In the genomic region with DNA sequence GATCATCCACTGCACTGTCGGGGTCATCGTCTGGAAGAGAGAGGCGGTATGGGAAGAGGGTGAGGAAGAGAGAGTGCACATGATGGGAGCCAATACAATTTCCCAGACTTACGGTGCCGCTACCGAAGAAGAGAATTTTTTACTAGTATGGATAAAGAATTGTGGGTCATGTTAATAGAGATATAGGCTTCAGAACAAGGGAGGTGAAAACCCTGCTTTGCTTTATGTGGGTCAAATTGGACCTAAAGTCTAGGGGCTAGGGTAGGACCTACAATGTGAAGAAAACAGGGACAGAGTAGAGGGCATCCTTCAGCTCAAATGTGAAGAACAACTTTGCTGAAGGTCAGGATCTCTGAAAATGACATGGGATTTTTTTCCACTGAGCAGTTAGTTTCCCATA, we compare ENCODE assay signal across 17 cellular contexts. TPM values are rescaled to one million over a fixed set of nuclear protein-coding genes. Genes with fewer than 3 reads are reported as not detected.
DNase-seq lines count a peak whose midpoint lies in the region; ATAC-seq, FAIRE-seq and TF ChIP-seq lines count a peak whose summit lies in the region.
"Had no signal": no experiment of that assay in that cellular context is flagged by ENCODE, and none has a peak within 500 bp of the region (broad histone marks: within the 10 kb centered on the region; RNA-seq: fewer than 3 reads in every experiment).

No MANE protein-coding gene starts in this region.

- POLR2A ChIA-PET in A549 (lab: Yijun Ruan, JAX) (no interaction called here), HEK293 (lab: Yijun Ruan, JAX) (no interaction called here)

- H3K27me3 ChIP-seq in neuronal stem cell (ENCODE audit: control insufficient read depth in 3 of 3, insufficient read depth in 3 of 3, low read depth in 1 of 3, low read length in 3 of 3): no peaks in the 10 kb centered on the region

- H3K23ac ChIP-seq in neuronal stem cell (ENCODE audit: low read depth, low read length, poor library complexity): no peak overlapping the region

- H3K27ac ChIP-seq in A549: no peak overlapping the region
- H3K27ac ChIP-seq in HEK293 (ENCODE audit: extremely low read depth, low read depth, low read length): no peak overlapping the region
- H3K27ac ChIP-seq in coronary artery: peak overlapping the region; percentile 66 to 76
- no peak overlapping the region for H3K27ac ChIP-seq in neuronal stem cell (replicated peaks; ENCODE audit: low read length)
- no peak overlapping the region for H3K27ac ChIP-seq in substantia nigra (ENCODE audit: low read depth, low read length, poor library complexity, severe bottlenecking)
- H3K27ac ChIP-seq: HL-60 had no signal

- 78% methylated on average over 6 of the region's 6 CpGs for WGBS in A549 (ENCODE audit: missing lambda C conversion rate)
- no CpG with 5 or more reads among the region's 6 CpGs for WGBS in neuronal stem cell (ENCODE audit: extremely low coverage in 2 of 2, insufficient read length in 2 of 2, insufficient replicate concordance in 1 of 2), 2 donors

- no peak overlapping the region for H2BK12ac ChIP-seq in neuronal stem cell (ENCODE audit: low read length)

- H3K9me3 ChIP-seq in A549: no peaks in the 10 kb centered on the region; the same call in 2 of the 3 replicates
- no peaks in the 10 kb centered on the region for H3K9me3 ChIP-seq in HEK293 (ENCODE audit: control insufficient read depth, insufficient read depth, low read depth, low read length)
- H3K9me3 ChIP-seq in neuronal stem cell (replicated peaks in 1 of 2; ENCODE audit: control insufficient read depth in 2 of 2, insufficient read depth in 1 of 2, low read depth in 1 of 2, low read length in 2 of 2): peaks cover 2 to 3% of the 10 kb centered on the region in 2 donors

- peak overlapping the region; percentile 44 for H3K18ac ChIP-seq in neuronal stem cell (ENCODE audit: low read length)

- no peak overlapping the region for H2BK120ac ChIP-seq in neuronal stem cell (ENCODE audit: low read depth, low read length)

- FAIRE-seq in A549 (lab: Jason Lieb, UNC): no peak
- FAIRE-seq: GM19239 had no signal

- no peak overlapping the region for H2BK5ac ChIP-seq in neuronal stem cell (ENCODE audit: low read length)

- no peaks in the 10 kb centered on the region for H3K4me1 ChIP-seq in A549
- no peaks in the 10 kb centered on the region for H3K4me1 ChIP-seq in HEK293 (ENCODE audit: control insufficient read depth, insufficient read depth, low read length)
- no peaks in the 10 kb centered on the region for H3K4me1 ChIP-seq in neuronal stem cell (ENCODE audit: control insufficient read depth in 2 of 2, insufficient read depth in 1 of 2, low read depth in 1 of 2, low read length in 2 of 2)

- TF ChIP-seq CTCF in A549 (IDR thresholded peaks at IDR 0.05) (no peak), HEK293 (tag by site-specific recombination; IDR thresholded peaks at IDR 0.05) (no peak), coronary artery (IDR thresholded peaks at IDR 0.05) (no peak)

- H3K36me3 ChIP-seq in HEK293 (ENCODE audit: control insufficient read depth in 2 of 2, insufficient read depth in 1 of 2, low read length in 2 of 2) (no peaks in the 10 kb centered on the region), neuronal stem cell (replicated peaks in 1 of 2; ENCODE audit: control insufficient read depth in 2 of 2, insufficient read depth in 2 of 2, low read length in 2 of 2) (peaks cover 0 to 27% of the 10 kb centered on the region in 2 donors)

- H3K4me3 ChIP-seq in A549 (no peak overlapping the region), HEK293 (ENCODE audit: low read depth, low read length) (no peak overlapping the region), coronary artery (no peak overlapping the region), neuronal stem cell (ENCODE audit: low read length in 2 of 2) (no peak overlapping the region)

- CTCF ChIA-PET in A549 (lab: Yijun Ruan, JAX) (interaction anchor here (1.3 kb wide), 1 partner anchor 54 kb away, joined by 3 read pairs; no protein-coding TSS in a partner anchor), HEK293 (lab: Yijun Ruan, JAX) (no interaction called here)

- H4K91ac ChIP-seq in neuronal stem cell (ENCODE audit: low read depth, low read length, poor library complexity): no peak overlapping the region

- H3K4ac ChIP-seq in neuronal stem cell (ENCODE audit: low read length): no peak overlapping the region

- H3K79me1 ChIP-seq in neuronal stem cell (ENCODE audit: low read depth, low read length): peaks cover 3% of the 10 kb centered on the region

- H4K8ac ChIP-seq in neuronal stem cell (ENCODE audit: low read depth, low read length): no peak overlapping the region

- no peak for ATAC-seq in A549
- ATAC-seq in HG02981 (IDR thresholded peaks at IDR 0.05; ENCODE audit: unreplicated experiment): no peak
- ATAC-seq: CD8-positive, alpha-beta T cell had no signal

- H2AK5ac ChIP-seq in neuronal stem cell (ENCODE audit: low read depth, low read length): peak overlapping the region; percentile 68

- DNase-seq in A549 (ENCODE audit: low read depth in 1 of 2, low spot score in 1 of 2) (no peak), coronary artery (ENCODE audit: low spot score) (no peak), neuronal stem cell (ENCODE audit: low spot score) (no peak), substantia nigra (lab: John Stamatoyannopoulos, UW) (no peak), mucosa of gallbladder (ENCODE audit: low spot score) (no peak)
- no peak for DNase-seq in stimulated activated CD4-positive, alpha-beta T cell treated with anti-CD3 and anti-CD28 coated beads, Interleukin-1b, Interleukin-23, amount 100 ng/mL, for 48 hours
- DNase-seq: CD8-positive, alpha-beta T cell; COR-L47; DMS53; GF-D8; GOT3; HCEC 1CT had no signal

- no peak overlapping the region for H2AFZ ChIP-seq in neuronal stem cell (ENCODE audit: low read length)

- TF ChIP-seq RAD21 in A549 (conservative IDR thresholded peaks at IDR 0.05 in 1 of 2, IDR thresholded peaks at IDR 0.05 in 1 of 2): no peak

- TF ChIP-seq POLR2A in A549 (IDR thresholded peaks at IDR 0.05; ENCODE audit: low read length): no peak

- H3K14ac ChIP-seq in neuronal stem cell (ENCODE audit: low read length): no peak overlapping the region

- no peak overlapping the region for H2BK15ac ChIP-seq in neuronal stem cell (ENCODE audit: low read length)

- no peak for TF ChIP-seq EP300 in A549 (IDR thresholded peaks at IDR 0.05)

- no peak overlapping the region for H3K4me2 ChIP-seq in A549
- no peak overlapping the region for H3K4me2 ChIP-seq in neuronal stem cell (ENCODE audit: insufficient read depth, low read length, poor library complexity, severe bottlenecking)

- peak overlapping the region; percentile 30 for H3K9ac ChIP-seq in neuronal stem cell (ENCODE audit: low read depth, low read length, poor library complexity)

TF ChIP-seq in A549, 52 proteins besides CTCF, POLR2A, EP300 and RAD21 (continues in another document):
- TF ChIP-seq KDM5A (IDR thresholded peaks at IDR 0.05) (no peak), NR3C1 (IDR thresholded peaks at IDR 0.05) (no peak), NFE2L2 (conservative IDR thresholded peaks at IDR 0.05; ENCODE audit: low read length) (no peak)

TF ChIP-seq in HEK293, 187 proteins besides CTCF, POLR2A, EP300 and RAD21:
- no peak for TF ChIP-seq SALL2 (tag by site-specific recombination; IDR thresholded peaks at IDR 0.05; ENCODE audit: borderline replicate concordance)
- TF ChIP-seq, protein P1, sequence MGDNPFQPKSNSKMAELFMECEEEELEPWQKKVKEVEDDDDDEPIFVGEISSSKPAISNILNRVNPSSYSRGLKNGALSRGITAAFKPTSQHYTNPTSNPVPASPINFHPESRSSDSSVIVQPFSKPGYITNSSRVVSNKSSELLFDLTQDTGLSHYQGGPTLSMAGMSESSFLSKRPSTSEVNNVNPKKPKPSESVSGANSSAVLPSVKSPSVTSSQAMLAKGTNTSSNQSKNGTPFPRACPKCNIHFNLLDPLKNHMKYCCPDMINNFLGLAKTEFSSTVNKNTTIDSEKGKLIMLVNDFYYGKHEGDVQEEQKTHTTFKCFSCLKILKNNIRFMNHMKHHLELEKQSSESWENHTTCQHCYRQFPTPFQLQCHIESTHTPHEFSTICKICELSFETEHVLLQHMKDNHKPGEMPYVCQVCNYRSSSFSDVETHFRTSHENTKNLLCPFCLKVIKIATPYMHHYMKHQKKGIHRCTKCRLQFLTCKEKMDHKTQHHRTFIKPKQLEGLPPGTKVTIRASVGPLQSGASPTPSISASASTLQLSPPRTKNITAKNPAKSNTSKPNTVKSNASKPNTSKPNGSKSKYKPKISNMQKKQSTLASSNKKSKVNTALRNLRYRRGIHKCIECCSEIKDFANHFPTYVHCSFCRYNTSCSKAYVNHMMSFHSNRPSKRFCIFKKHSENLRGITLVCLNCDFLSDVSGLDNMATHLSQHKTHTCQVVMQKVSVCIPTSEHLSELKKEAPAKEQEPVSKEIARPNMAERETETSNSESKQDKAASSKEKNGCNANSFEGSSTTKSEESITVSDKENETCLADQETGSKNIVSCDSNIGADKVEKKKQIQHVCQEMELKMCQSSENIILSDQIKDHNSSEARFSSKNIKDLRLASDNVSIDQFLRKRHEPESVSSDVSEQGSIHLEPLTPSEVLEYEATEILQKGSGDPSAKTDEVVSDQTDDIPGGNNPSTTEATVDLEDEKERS (tag by site-specific recombination; IDR thresholded peaks at IDR 0.05): peak; percentile 70; the same call in 1 of the 2 replicates
- TF ChIP-seq OSR2 (tag by site-specific recombination; IDR thresholded peaks at IDR 0.05): no peak
- TF ChIP-seq, protein P2, sequence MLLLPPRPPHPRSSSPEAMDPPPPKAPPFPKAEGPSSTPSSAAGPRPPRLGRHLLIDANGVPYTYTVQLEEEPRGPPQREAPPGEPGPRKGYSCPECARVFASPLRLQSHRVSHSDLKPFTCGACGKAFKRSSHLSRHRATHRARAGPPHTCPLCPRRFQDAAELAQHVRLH (tag by site-specific recombination; IDR thresholded peaks at IDR 0.05): peak; percentile 85

RNA-seq across cellular contexts. Expression of a gene that starts 29.9 kb away (rescaled TPM):
- 4.2 and 5.5 TPM in 2 replicates for polyA plus RNA-seq in A549 (2011; rRNA removed)
- 0.83 and 1.1 TPM in 2 replicates for polyA plus RNA-seq in A549 (2012; cell fraction: cytosol; rRNA removed)
- polyA plus RNA-seq in A549 (2012; cell fraction: nucleus; rRNA removed): 3.4 and 3.9 TPM in 2 replicates
- polyA plus RNA-seq in A549 (2017; fragmentation: RNase III; extraction: RNeasy Plus Mini Kit Qiagen cat#74134 plus additional on column Dnase treatment): 2.6 to 3.1 TPM (median 2.8 TPM) in 3 replicates
- polyA minus RNA-seq in A549 (2011; rRNA and poly(A)+ RNA removed): 6.7 and 8.2 TPM in 2 replicates
- 0.11 TPM for polyA plus RNA-seq in neuronal stem cell (2013, experiment 1 of 2)
- 0.10 TPM for polyA plus RNA-seq in neuronal stem cell (2013, experiment 2 of 2)
- total RNA-seq in mucosa of gallbladder: 0.78 TPM
- polyA plus RNA-seq: CD14-positive monocyte had no signal

Comparison
In these comparisons a context has a peak if more than half of its experiments do, and no peak if none do; other contexts are left out.
1. H3K27ac ChIP-seq: peak in coronary artery (2 of 2); none in A549 (0 of 2), HEK293 (single experiment), neuronal stem cell (single experiment) and substantia nigra (single experiment).